22 cellular contexts compared by ENCODE assay signal in genomic region chr2:204486855-204487254, GRCh38. TPM values are rescaled to one million over a fixed set of nuclear protein-coding genes. Genes with fewer than 3 reads are reported as not detected.
A peak's percentile ranks its signal among the peaks of the same experiment; 100 is the strongest.
DNase-seq lines count a peak whose midpoint lies in the region; ATAC-seq lines count a peak whose summit lies in the region.
"Had no signal": no experiment of that assay in that cellular context is flagged by ENCODE, and none has a peak within 500 bp of the region (broad histone marks: within the 10 kb centered on the region; RNA-seq: fewer than 3 reads in every experiment).

No MANE protein-coding gene starts in this region.

- ATAC-seq in GM19397 (IDR thresholded peaks at IDR 0.05; ENCODE audit: unreplicated experiment): no peak
- ATAC-seq in stimulated activated naive B cell treated with anti-CD40 and anti-IgM and Interleukin-4, amounts not matched to agents 10 μg/mL and 1 μg/mL and 100 μg/mL, for 72 hours (replicated peaks): no peak
- ATAC-seq: GM12878, psoas muscle had no signal

- DNase-seq in OCI-M1 (lab: John Stamatoyannopoulos, UW) (peak; percentile 79), dedifferentiated amniotic fluid mesenchymal stem cell (ENCODE audit: extremely low spot score) (peak; percentile 84), iris pigment epithelial cell (ENCODE audit: low read depth) (peak; percentile 44)
- no peak for DNase-seq in activated T-helper 2 cell treated with anti-CD3 and anti-CD28 coated beads, Interferon-gamma antibody, Interleukin-2, Interleukin-4, amounts not matched to agents 10 μg/mL and 5 μg/mL and 100 μg/mL, durations not matched to agents 14 hours and 24 hours and 36 hours (ENCODE audit: low spot score)
- no peak for DNase-seq in stimulated activated CD4-positive, alpha-beta T cell treated with anti-CD3 and anti-CD28 coated beads, Interleukin-2, amount 100 ng/mL, for 48 hours
- DNase-seq in stimulated activated naive B cell treated with anti-CD40 and anti-IgM and Interleukin-4, amounts not matched to agents 10 μg/mL and 1 μg/mL and 100 μg/mL, for 72 hours: no peak
- DNase-seq: activated naive CD8-positive, alpha-beta T cell treated with anti-CD3 and anti-CD28 coated beads for 36 hours; esophagus squamous epithelium; GF-D8; H9; kidney glomerular epithelial cell; NCI-H187; NCI-H345; psoas muscle; stimulated activated CD4-positive, alpha-beta T cell treated with anti-CD3 and anti-CD28 coated beads, Interleukin-4, amount 100 ng/mL, for 4 hours had no signal

- H3K36me3 Mint-ChIP-seq in activated T-helper 2 cell treated with anti-CD3 and anti-CD28 coated beads, Interferon-gamma antibody, Interleukin-2, Interleukin-4, amounts not matched to agents 10 μg/mL and 5 μg/mL and 100 μg/mL, durations not matched to agents 14 hours and 24 hours and 36 hours (ENCODE audit: low read depth): no peaks in the 10 kb centered on the region
- H3K36me3 Mint-ChIP-seq in stimulated activated naive B cell treated with anti-CD40 and anti-IgM and Interleukin-4, amounts not matched to agents 10 μg/mL and 1 μg/mL and 100 μg/mL, for 72 hours: no peaks in the 10 kb centered on the region
- H3K36me3 Mint-ChIP-seq: activated naive CD8-positive, alpha-beta T cell treated with anti-CD3 and anti-CD28 coated beads for 36 hours had no signal

- intact Hi-C loops in activated T-helper 2 cell treated with anti-CD3 and anti-CD28 coated beads, Interferon-gamma antibody, Interleukin-2, Interleukin-4, amounts not matched to agents 10 μg/mL and 5 μg/mL and 100 μg/mL, durations not matched to agents 14 hours and 24 hours and 36 hours (cut with micrococcal nuclease): no loop called here

- H3K79me2 ChIP-seq in ACC112 (ENCODE audit: control insufficient read depth, insufficient read depth, low read length, unreplicated experiment): no peaks in the 10 kb centered on the region

- no peaks in the 10 kb centered on the region for H3K27me3 ChIP-seq in ACC112 (ENCODE audit: insufficient read depth, low read length)
- H3K27me3 ChIP-seq: cardiac muscle cell, esophagus squamous epithelium had no signal

- no peak overlapping the region for H3K27ac Mint-ChIP-seq in activated T-helper 2 cell treated with anti-CD3 and anti-CD28 coated beads, Interferon-gamma antibody, Interleukin-2, Interleukin-4, amounts not matched to agents 10 μg/mL and 5 μg/mL and 100 μg/mL, durations not matched to agents 14 hours and 24 hours and 36 hours
- H3K27ac Mint-ChIP-seq in stimulated activated naive B cell treated with anti-CD40 and anti-IgM and Interleukin-4, amounts not matched to agents 10 μg/mL and 1 μg/mL and 100 μg/mL, for 72 hours: no peak overlapping the region
- H3K27ac Mint-ChIP-seq: activated naive CD8-positive, alpha-beta T cell treated with anti-CD3 and anti-CD28 coated beads for 36 hours; activated T-helper 1 cell treated with anti-CD3 and anti-CD28 coated beads, Interleukin-12 subunit alpha, Interleukin-12 subunit beta, Interleukin-2, Interleukin-4 antibody, amounts not matched to agents 30 ng/mL and 10 ng/mL and 1 ng/mL, durations not matched to agents 14 hours and 24 hours and 36 hours; H9 had no signal

- peak overlapping the region; percentile 80 for H2AFZ ChIP-seq in ACC112 (ENCODE audit: low read length, unreplicated experiment)

- H3K4me3 Mint-ChIP-seq in activated T-helper 2 cell treated with anti-CD3 and anti-CD28 coated beads, Interferon-gamma antibody, Interleukin-2, Interleukin-4, amounts not matched to agents 10 μg/mL and 5 μg/mL and 100 μg/mL, durations not matched to agents 14 hours and 24 hours and 36 hours (ENCODE audit: low read depth): no peak overlapping the region
- H3K4me3 Mint-ChIP-seq in stimulated activated naive B cell treated with anti-CD40 and anti-IgM and Interleukin-4, amounts not matched to agents 10 μg/mL and 1 μg/mL and 100 μg/mL, for 72 hours: no peak overlapping the region
- H3K4me3 Mint-ChIP-seq: activated naive CD8-positive, alpha-beta T cell treated with anti-CD3 and anti-CD28 coated beads for 36 hours; activated T-helper 1 cell treated with anti-CD3 and anti-CD28 coated beads, Interleukin-12 subunit alpha, Interleukin-12 subunit beta, Interleukin-2, Interleukin-4 antibody, amounts not matched to agents 30 ng/mL and 10 ng/mL and 1 ng/mL, durations not matched to agents 14 hours and 24 hours and 36 hours; H9 had no signal

- peak overlapping the region; percentile 35; the same call in 1 of the 2 replicates for H3K4me3 ChIP-seq in ACC112 (ENCODE audit: low read depth, low read length)
- H3K4me3 ChIP-seq: cardiac muscle cell, esophagus squamous epithelium, GM12878, psoas muscle, SK-N-MC had no signal

- H3K27me3 Mint-ChIP-seq in activated T-helper 2 cell treated with anti-CD3 and anti-CD28 coated beads, Interferon-gamma antibody, Interleukin-2, Interleukin-4, amounts not matched to agents 10 μg/mL and 5 μg/mL and 100 μg/mL, durations not matched to agents 14 hours and 24 hours and 36 hours (ENCODE audit: low read depth): peaks cover 3% of the 10 kb centered on the region
- H3K27me3 Mint-ChIP-seq in stimulated activated naive B cell treated with anti-CD40 and anti-IgM and Interleukin-4, amounts not matched to agents 10 μg/mL and 1 μg/mL and 100 μg/mL, for 72 hours: no peaks in the 10 kb centered on the region
- H3K27me3 Mint-ChIP-seq: activated naive CD8-positive, alpha-beta T cell treated with anti-CD3 and anti-CD28 coated beads for 36 hours had no signal

- no peaks in the 10 kb centered on the region for H3K9me3 Mint-ChIP-seq in activated T-helper 2 cell treated with anti-CD3 and anti-CD28 coated beads, Interferon-gamma antibody, Interleukin-2, Interleukin-4, amounts not matched to agents 10 μg/mL and 5 μg/mL and 100 μg/mL, durations not matched to agents 14 hours and 24 hours and 36 hours
- H3K9me3 Mint-ChIP-seq in stimulated activated naive B cell treated with anti-CD40 and anti-IgM and Interleukin-4, amounts not matched to agents 10 μg/mL and 1 μg/mL and 100 μg/mL, for 72 hours: no peaks in the 10 kb centered on the region
- H3K9me3 Mint-ChIP-seq: activated naive CD8-positive, alpha-beta T cell treated with anti-CD3 and anti-CD28 coated beads for 36 hours; activated T-helper 1 cell treated with anti-CD3 and anti-CD28 coated beads, Interleukin-12 subunit alpha, Interleukin-12 subunit beta, Interleukin-2, Interleukin-4 antibody, amounts not matched to agents 30 ng/mL and 10 ng/mL and 1 ng/mL, durations not matched to agents 14 hours and 24 hours and 36 hours; H9 had no signal

- H3K4me1 ChIP-seq in ACC112 (ENCODE audit: control insufficient read depth, insufficient read depth, low read length, unreplicated experiment): peaks cover 17% of the 10 kb centered on the region
- H3K4me1 ChIP-seq: psoas muscle had no signal

- no peaks in the 10 kb centered on the region for H3K4me1 Mint-ChIP-seq in activated T-helper 2 cell treated with anti-CD3 and anti-CD28 coated beads, Interferon-gamma antibody, Interleukin-2, Interleukin-4, amounts not matched to agents 10 μg/mL and 5 μg/mL and 100 μg/mL, durations not matched to agents 14 hours and 24 hours and 36 hours (ENCODE audit: low read depth)
- H3K4me1 Mint-ChIP-seq in stimulated activated naive B cell treated with anti-CD40 and anti-IgM and Interleukin-4, amounts not matched to agents 10 μg/mL and 1 μg/mL and 100 μg/mL, for 72 hours: no peaks in the 10 kb centered on the region
- H3K4me1 Mint-ChIP-seq: activated naive CD8-positive, alpha-beta T cell treated with anti-CD3 and anti-CD28 coated beads for 36 hours; H9 had no signal

- H3K36me3 ChIP-seq in ACC112 (ENCODE audit: insufficient read depth, low read length): no peaks in the 10 kb centered on the region
- H3K36me3 ChIP-seq: cardiac muscle cell, esophagus squamous epithelium had no signal

- H3K27ac ChIP-seq in ACC112 (ENCODE audit: low read depth, low read length): peak overlapping the region; percentile 64
- H3K27ac ChIP-seq: C4-2B, cardiac muscle cell, psoas muscle, SK-N-MC had no signal

RNA-seq across cellular contexts. Expression of gene PARD3B, which starts 58.4 kb away (rescaled TPM):
- 0.09 and 0.39 TPM in 2 replicates for total RNA-seq in activated T-helper 2 cell treated with anti-CD3 and anti-CD28 coated beads, Interferon-gamma antibody, Interleukin-2, Interleukin-4, amounts not matched to agents 10 μg/mL and 5 μg/mL and 100 μg/mL, durations not matched to agents 14 hours and 24 hours and 36 hours

Comparison
In these comparisons a context has a peak if more than half of its experiments do, and no peak if none do; other contexts are left out.
1. DNase-seq: peak in OCI-M1 (single experiment), dedifferentiated amniotic fluid mesenchymal stem cell (single experiment) and iris pigment epithelial cell (single experiment); none in activated T-helper 2 cell treated with anti-CD3 and anti-CD28 coated beads, Interferon-gamma antibody, Interleukin-2, Interleukin-4, amounts not matched to agents 10 μg/mL and 5 μg/mL and 100 μg/mL, durations not matched to agents 14 hours and 24 hours and 36 hours (single experiment), stimulated activated CD4-positive, alpha-beta T cell treated with anti-CD3 and anti-CD28 coated beads, Interleukin-2, amount 100 ng/mL, for 48 hours (0 of 2) and stimulated activated naive B cell treated with anti-CD40 and anti-IgM and Interleukin-4, amounts not matched to agents 10 μg/mL and 1 μg/mL and 100 μg/mL, for 72 hours (single experiment).